ENCODE assay signal across 5 cellular contexts in genomic region chr14:84496677-84497076, GRCh38.
"Had no signal": no experiment of that assay in that cellular context is flagged by ENCODE, and none has a peak within 500 bp of the region (broad histone marks: within the 10 kb centered on the region; RNA-seq: fewer than 3 reads in every experiment).

No MANE protein-coding gene starts in this region.

- H3K4me3 ChIP-seq: K562 had no signal

- DNase-seq: IMR-90, KBM-7, KG1 had no signal

- H3K27ac ChIP-seq: HL-60 had no signal
